ENCODE assay signal across 13 cellular contexts in genomic region chr10:101558206-101558605, GRCh38. TPM values are rescaled to one million over a fixed set of nuclear protein-coding genes. Genes with fewer than 3 reads are reported as not detected.
DNase-seq lines count a peak whose midpoint lies in the region; ATAC-seq lines count a peak whose summit lies in the region.
"Had no signal": no experiment of that assay in that cellular context is flagged by ENCODE, and none has a peak within 500 bp of the region (broad histone marks: within the 10 kb centered on the region; RNA-seq: fewer than 3 reads in every experiment).

No MANE protein-coding gene starts in this region.

- no peak overlapping the region for H3K4me3 Mint-ChIP-seq in activated naive CD4-positive, alpha-beta T cell treated with anti-CD3 and anti-CD28 coated beads, Interleukin-2, amount 10 ng/mL, durations not matched to agents 7 days and 5 days
- H3K4me3 Mint-ChIP-seq in activated T-helper 17 cell treated with anti-CD3 and anti-CD28 coated beads, Interleukin-2, amount 50 U/mL, for 72 hours, result peak overlapping the region; percentile 5
- H3K4me3 Mint-ChIP-seq in stimulated activated effector memory CD8-positive, alpha-beta T cell treated with anti-CD3 and anti-CD28 coated beads, Interleukin-12 subunit alpha, Interleukin-12 subunit beta, amount 100 ng/mL, for 72 hours, result no peak overlapping the region
- H3K4me3 Mint-ChIP-seq: neural crest cell had no signal

- H3K36me3 Mint-ChIP-seq in activated naive CD4-positive, alpha-beta T cell treated with anti-CD3 and anti-CD28 coated beads, Interleukin-2, amount 10 ng/mL, durations not matched to agents 7 days and 5 days, result peaks cover 8% of the 10 kb centered on the region
- H3K36me3 Mint-ChIP-seq in activated T-helper 17 cell treated with anti-CD3 and anti-CD28 coated beads, Interleukin-2, amount 50 U/mL, for 72 hours (ENCODE audit: low read depth), result peaks cover 17% of the 10 kb centered on the region
- H3K36me3 Mint-ChIP-seq in stimulated activated effector memory CD8-positive, alpha-beta T cell treated with anti-CD3 and anti-CD28 coated beads, Interleukin-12 subunit alpha, Interleukin-12 subunit beta, amount 100 ng/mL, for 72 hours, result peaks cover 5% of the 10 kb centered on the region

- H3K27ac Mint-ChIP-seq in activated naive CD4-positive, alpha-beta T cell treated with anti-CD3 and anti-CD28 coated beads, Interleukin-2, amount 10 ng/mL, durations not matched to agents 7 days and 5 days, result peak overlapping the region; percentile 83
- peak overlapping the region; percentile 32 for H3K27ac Mint-ChIP-seq in activated T-helper 17 cell treated with anti-CD3 and anti-CD28 coated beads, Interleukin-2, amount 50 U/mL, for 72 hours
- peak overlapping the region; percentile 81 for H3K27ac Mint-ChIP-seq in stimulated activated effector memory CD8-positive, alpha-beta T cell treated with anti-CD3 and anti-CD28 coated beads, Interleukin-12 subunit alpha, Interleukin-12 subunit beta, amount 100 ng/mL, for 72 hours

- CTCF ChIA-PET in activated naive CD4-positive, alpha-beta T cell treated with anti-CD3 and anti-CD28 coated beads, Interleukin-2, amount 10 ng/mL, durations not matched to agents 7 days and 5 days (lab: Charles Lee), result interaction anchor here (1.3 to 4.2 kb wide), 2 partner anchors 13 to 344 kb away, joined by 5 to 22 read pairs; no protein-coding TSS in a partner anchor

- H3K9me3 Mint-ChIP-seq in activated naive CD4-positive, alpha-beta T cell treated with anti-CD3 and anti-CD28 coated beads, Interleukin-2, amount 10 ng/mL, durations not matched to agents 7 days and 5 days, result no peaks in the 10 kb centered on the region
- H3K9me3 Mint-ChIP-seq in activated T-helper 17 cell treated with anti-CD3 and anti-CD28 coated beads, Interleukin-2, amount 50 U/mL, for 72 hours, result no peaks in the 10 kb centered on the region
- no peaks in the 10 kb centered on the region for H3K9me3 Mint-ChIP-seq in stimulated activated effector memory CD8-positive, alpha-beta T cell treated with anti-CD3 and anti-CD28 coated beads, Interleukin-12 subunit alpha, Interleukin-12 subunit beta, amount 100 ng/mL, for 72 hours
- H3K9me3 Mint-ChIP-seq: neural crest cell had no signal

- DNase-seq in activated naive CD4-positive, alpha-beta T cell treated with anti-CD3 and anti-CD28 coated beads, Interleukin-2, amount 10 ng/mL, durations not matched to agents 7 days and 5 days, result peak; percentile 53
- DNase-seq in activated naive CD4-positive, alpha-beta T cell treated with anti-CD3 and anti-CD28 coated beads, Interleukin-2, amount 50 U/mL, for 16 hours, result no peak
- peak; percentile 59 for DNase-seq in MV-4-11 (lab: John Stamatoyannopoulos, UW)
- DNase-seq in stimulated activated effector memory CD8-positive, alpha-beta T cell treated with anti-CD3 and anti-CD28 coated beads, Interleukin-12 subunit alpha, Interleukin-12 subunit beta, amount 100 ng/mL, for 72 hours (ENCODE audit: low spot score in 2 of 2), result no peak
- no peak for DNase-seq in effector CD4-positive, alpha-beta T cell
- DNase-seq: AML-193, gastrocnemius medialis, NCI-H2029 treated with DMSO at 0.1 percent for 48 hours had no signal

- peaks cover 39% of the 10 kb centered on the region for H3K4me1 Mint-ChIP-seq in activated naive CD4-positive, alpha-beta T cell treated with anti-CD3 and anti-CD28 coated beads, Interleukin-2, amount 10 ng/mL, durations not matched to agents 7 days and 5 days
- peaks cover 20% of the 10 kb centered on the region for H3K4me1 Mint-ChIP-seq in activated T-helper 17 cell treated with anti-CD3 and anti-CD28 coated beads, Interleukin-2, amount 50 U/mL, for 72 hours
- H3K4me1 Mint-ChIP-seq in stimulated activated effector memory CD8-positive, alpha-beta T cell treated with anti-CD3 and anti-CD28 coated beads, Interleukin-12 subunit alpha, Interleukin-12 subunit beta, amount 100 ng/mL, for 72 hours, result peaks cover 35% of the 10 kb centered on the region
- H3K4me1 Mint-ChIP-seq: neural crest cell had no signal

- peak; percentile 65 for ATAC-seq in activated T-helper 17 cell treated with anti-CD3 and anti-CD28 coated beads, Interleukin-2, amount 50 U/mL, for 72 hours (replicated peaks)
- ATAC-seq in stimulated activated effector memory CD8-positive, alpha-beta T cell treated with anti-CD3 and anti-CD28 coated beads, Interleukin-12 subunit alpha, Interleukin-12 subunit beta, amount 100 ng/mL, for 72 hours, result peak; percentile 31
- ATAC-seq in GM18498 (IDR thresholded peaks at IDR 0.05; ENCODE audit: unreplicated experiment), result no peak
- no peak for ATAC-seq in HG03039 (IDR thresholded peaks at IDR 0.05; ENCODE audit: unreplicated experiment)
- ATAC-seq: activated CD4-positive, CD25-positive, alpha-beta regulatory T cell treated with anti-CD3 and anti-CD28 coated beads, Interleukin-2, amount 50 U/mL, for 24 hours had no signal

- H3K27me3 Mint-ChIP-seq in activated naive CD4-positive, alpha-beta T cell treated with anti-CD3 and anti-CD28 coated beads, Interleukin-2, amount 10 ng/mL, durations not matched to agents 7 days and 5 days, result peaks cover 16% of the 10 kb centered on the region
- H3K27me3 Mint-ChIP-seq in activated T-helper 17 cell treated with anti-CD3 and anti-CD28 coated beads, Interleukin-2, amount 50 U/mL, for 72 hours, result no peaks in the 10 kb centered on the region

RNA-seq across cellular contexts. Expression of gene POLL, which starts 29.9 kb away (rescaled TPM):
- 10 to 100 TPM; 26.3 to 46.8 TPM for total RNA-seq in activated T-helper 17 cell treated with anti-CD3 and anti-CD28 coated beads, Interleukin-2, amount 50 U/mL, for 72 hours

RNA-seq across cellular contexts. Expression of gene DPCD, which starts 29.9 kb away (rescaled TPM):
- total RNA-seq in activated T-helper 17 cell treated with anti-CD3 and anti-CD28 coated beads, Interleukin-2, amount 50 U/mL, for 72 hours, result 10 to 100 TPM; 10.6 to 19.2 TPM

Comparison
In these comparisons a context has a peak if more than half of its experiments do, and no peak if none do; other contexts are left out.
1. DNase-seq: peak in activated naive CD4-positive, alpha-beta T cell treated with anti-CD3 and anti-CD28 coated beads, Interleukin-2, amount 10 ng/mL, durations not matched to agents 7 days and 5 days (single experiment) and MV-4-11 (single experiment); none in activated naive CD4-positive, alpha-beta T cell treated with anti-CD3 and anti-CD28 coated beads, Interleukin-2, amount 50 U/mL, for 16 hours (single experiment), stimulated activated effector memory CD8-positive, alpha-beta T cell treated with anti-CD3 and anti-CD28 coated beads, Interleukin-12 subunit alpha, Interleukin-12 subunit beta, amount 100 ng/mL, for 72 hours (0 of 2) and effector CD4-positive, alpha-beta T cell (single experiment).
2. H3K27ac Mint-ChIP-seq: peak in every context shown above with its lines; median percentile 83 in activated naive CD4-positive, alpha-beta T cell treated with anti-CD3 and anti-CD28 coated beads, Interleukin-2, amount 10 ng/mL, durations not matched to agents 7 days and 5 days; 81 in stimulated activated effector memory CD8-positive, alpha-beta T cell treated with anti-CD3 and anti-CD28 coated beads, Interleukin-12 subunit alpha, Interleukin-12 subunit beta, amount 100 ng/mL, for 72 hours; 32 in activated T-helper 17 cell treated with anti-CD3 and anti-CD28 coated beads, Interleukin-2, amount 50 U/mL, for 72 hours.
3. ATAC-seq: peak in activated T-helper 17 cell treated with anti-CD3 and anti-CD28 coated beads, Interleukin-2, amount 50 U/mL, for 72 hours (single experiment) and stimulated activated effector memory CD8-positive, alpha-beta T cell treated with anti-CD3 and anti-CD28 coated beads, Interleukin-12 subunit alpha, Interleukin-12 subunit beta, amount 100 ng/mL, for 72 hours (single experiment); none in GM18498 (single experiment) and HG03039 (single experiment).